24 cellular contexts compared by ENCODE assay signal in genomic region chr16:67233596-67233995, GRCh38. TPM values are rescaled to one million over a fixed set of nuclear protein-coding genes. Genes with fewer than 3 reads are reported as not detected.
A peak's percentile ranks its signal among the peaks of the same experiment; 100 is the strongest.
DNase-seq lines count a peak whose midpoint lies in the region; ATAC-seq, FAIRE-seq and TF ChIP-seq lines count a peak whose summit lies in the region.
"Had no signal": no experiment of that assay in that cellular context is flagged by ENCODE, and none has a peak within 500 bp of the region (broad histone marks: within the 10 kb centered on the region; RNA-seq: fewer than 3 reads in every experiment).

No MANE protein-coding gene starts in this region.

- TF ChIP-seq CTCF in heart left ventricle (IDR thresholded peaks at IDR 0.05) (no peak), kidney (IDR thresholded peaks at IDR 0.05; ENCODE audit: borderline replicate concordance, extremely low read depth, insufficient read depth) (no peak), spleen (IDR thresholded peaks at IDR 0.05 in 8 of 11, conservative IDR thresholded peaks at IDR 0.05 in 3 of 11) (no peak)

- TF ChIP-seq POLR2A in heart left ventricle (IDR thresholded peaks at IDR 0.05), result no peak
- TF ChIP-seq POLR2A in spleen (IDR thresholded peaks at IDR 0.05), result no peak

- peaks cover 0 to 100% (median 97%) of the 10 kb centered on the region in 9 donors for H3K36me3 ChIP-seq in heart left ventricle
- H3K36me3 ChIP-seq in kidney (ENCODE audit: control insufficient read depth in 1 of 2, insufficient read depth in 2 of 2, low read length in 2 of 2), result peaks cover 33 to 55% of the 10 kb centered on the region in 2 donors
- peaks cover 7 to 100% (median 96%) of the 10 kb centered on the region in 6 donors for H3K36me3 ChIP-seq in spleen

- H3K4me1 Mint-ChIP-seq in T-helper 17 cell, result peaks cover 17% of the 10 kb centered on the region
- H3K4me1 Mint-ChIP-seq: IgD-negative memory B cell had no signal

- 60 to 78% (median 75%) methylated on average over 5 to 7 of the region's 7 CpGs for WGBS in heart left ventricle, 4 donors
- 75 to 95% (median 84%) methylated on average over 7 of the region's 7 CpGs for WGBS in spleen, 5 donors

- peaks cover 4% of the 10 kb centered on the region for H3K36me3 Mint-ChIP-seq in T-helper 17 cell (ENCODE audit: low read depth)

- H3K9me3 ChIP-seq in heart left ventricle, result no peaks in the 10 kb centered on the region
- H3K9me3 ChIP-seq in T-helper 17 cell (ENCODE audit: control insufficient read depth, low read length, poor library complexity, severe bottlenecking), result no peaks in the 10 kb centered on the region
- no peaks in the 10 kb centered on the region for H3K9me3 ChIP-seq in kidney (ENCODE audit: control insufficient read depth in 1 of 2, low read length in 2 of 2)
- no peaks in the 10 kb centered on the region for H3K9me3 ChIP-seq in spleen
- H3K9me3 ChIP-seq: BE2C had no signal

- DNase-seq in heart left ventricle, result peak in 3 of 5 donors; percentile 18 to 28 (median 22)
- no peak for DNase-seq in left ventricle myocardium superior
- DNase-seq in T-helper 17 cell, result no peak
- peak; percentile 66 for DNase-seq in kidney
- peak; percentile 51 for DNase-seq in spleen
- DNase-seq in activated CD8-positive, alpha-beta memory T cell treated with anti-CD3 and anti-CD28 coated beads, Interleukin-2, amount 50 U/mL, for 4 hours, result no peak
- DNase-seq in DMS79 (lab: John Stamatoyannopoulos, UW), result no peak
- DNase-seq in left lobe of liver (ENCODE audit: low spot score), result no peak
- DNase-seq: ACHN; BE2C; C1 segment of cervical spinal cord; CD4-positive, CD25-positive, alpha-beta regulatory T cell; CD8-positive, alpha-beta memory T cell; COR-L47; DMS 273 treated with DMSO at 0.1 percent for 48 hours; DMS53; GDM1 had no signal

- no peak overlapping the region for H3K9ac ChIP-seq in kidney (ENCODE audit: low read length in 2 of 2)

- intact Hi-C loops in heart left ventricle (cut with DNase I) (loop anchor here in 1 of 10 donors (10.0 kb wide), 1 partner anchor 791 kb away; the partner anchor contains the start of genes DDX28 and DUS2), left ventricle myocardium superior (cut with micrococcal nuclease) (no loop called here), kidney (cut with DNase I) (no loop called here), spleen (cut with DNase I; ENCODE audit: low total_unique reads) (no loop called here)

- no peaks in the 10 kb centered on the region for H3K27me3 Mint-ChIP-seq in T-helper 17 cell
- H3K27me3 Mint-ChIP-seq: CD4-positive, CD25-positive, alpha-beta regulatory T cell; IgD-negative memory B cell had no signal

- H3K4me3 Mint-ChIP-seq in T-helper 17 cell, result peak overlapping the region; percentile 21
- H3K4me3 Mint-ChIP-seq: CD4-positive, CD25-positive, alpha-beta regulatory T cell; H9; IgD-negative memory B cell had no signal

- H3K4me3 ChIP-seq in heart left ventricle (no peak overlapping the region), kidney (ENCODE audit: low read length in 2 of 2) (no peak overlapping the region), spleen (no peak overlapping the region)

- H3K27me3 ChIP-seq in heart left ventricle, result no peaks in the 10 kb centered on the region
- H3K27me3 ChIP-seq in spleen (replicated peaks in 1 of 7), result no peaks in the 10 kb centered on the region
- H3K27me3 ChIP-seq: BE2C had no signal

- FAIRE-seq in kidney (lab: Jason Lieb, UNC), result no peak
- FAIRE-seq: A204.1, GM12892, GM18507, H1, HepG2 had no signal

- H3K27ac Mint-ChIP-seq in T-helper 17 cell, result no peak overlapping the region
- H3K27ac Mint-ChIP-seq: CD4-positive, CD25-positive, alpha-beta regulatory T cell; H9 had no signal

- H3K4me1 ChIP-seq in heart left ventricle (peaks cover 0 to under 1% (median 0%) of the 10 kb centered on the region in 12 donors), kidney (ENCODE audit: control insufficient read depth in 1 of 2, insufficient read depth in 1 of 2, low read depth in 1 of 2, low read length in 2 of 2) (no peaks in the 10 kb centered on the region), spleen (peaks cover 0 to 39% (median 9%) of the 10 kb centered on the region in 6 donors)

- ATAC-seq in heart left ventricle (no peak), left ventricle myocardium superior (no peak), T-helper 17 cell (no peak), left lobe of liver (no peak)

- H3K27ac ChIP-seq in heart left ventricle (no peak overlapping the region), kidney (ENCODE audit: low read depth in 2 of 2, low read length in 2 of 2) (no peak overlapping the region), spleen (no peak overlapping the region)

RNA-seq across cellular contexts. Expression of gene TMEM208, which starts 6.7 kb away (rescaled TPM):
- 10 to 100 TPM in 6 of 9 donors, 1 to 10 TPM in 3; 6.2 to 21.8 (median 11.9) TPM for total RNA-seq in heart left ventricle
- polyA plus RNA-seq in heart left ventricle, result 10 to 100 TPM; 49.5 to 79.7 TPM
- total RNA-seq in left ventricle myocardium superior, result 11.7 TPM
- 10 to 100 TPM; 27.9 to 28.2 TPM for total RNA-seq in T-helper 17 cell
- 47.1 TPM for total RNA-seq in kidney
- 145 TPM for polyA plus RNA-seq in kidney (ENCODE audit: insufficient read depth, low read depth, low replicate concordance)
- total RNA-seq in spleen, result 10 to 100 TPM; 28.1 to 39.0 (median 29.3) TPM
- 10 to 100 TPM; 54.5 to 68.7 (median 65.9) TPM for polyA plus RNA-seq in spleen
- 44.9 TPM for total RNA-seq in left lobe of liver

RNA-seq across cellular contexts. Expression of gene FHOD1, which starts 13.7 kb away (rescaled TPM):
- total RNA-seq in heart left ventricle (10 to 100 TPM in 8 of 9 donors, 1 to 10 TPM in 1; 9.6 to 30.3 (median 18.0) TPM), left ventricle myocardium superior (14.5 TPM), T-helper 17 cell (10 to 100 TPM; 45.1 to 48.6 TPM), kidney (30.4 TPM), spleen (100 to 1,000 TPM in 6 of 7 donors, 10 to 100 TPM in 1; 97.3 to 304 (median 145) TPM), left lobe of liver (5.9 TPM)
- polyA plus RNA-seq in heart left ventricle (10 to 100 TPM; 13.1 to 26.6 TPM), kidney (ENCODE audit: insufficient read depth, low read depth, low replicate concordance) (21.0 TPM), spleen (100 to 1,000 TPM in 2 of 3 donors, 10 to 100 TPM in 1; 45.6 to 193 (median 149) TPM)

RNA-seq across cellular contexts. Expression of gene SLC9A5, which starts 15.2 kb away (rescaled TPM):
- total RNA-seq in heart left ventricle (1 to 10 TPM in 6 of 9 donors, under 1 TPM in 3; 0.16 to 2.0 (median 1.3) TPM), left ventricle myocardium superior (1.2 TPM), T-helper 17 cell (1 to 10 TPM; 1.3 to 1.4 TPM), kidney (1.1 TPM), spleen (10 to 100 TPM in 5 of 7 donors, 1 to 10 TPM in 2; 8.1 to 26.8 (median 13.5) TPM), left lobe of liver (0.30 TPM)
- polyA plus RNA-seq in heart left ventricle (1 to 10 TPM in 1 of 2 donors, under 1 TPM in 1; 0.29 to 1.0 TPM), kidney (ENCODE audit: insufficient read depth, low read depth, low replicate concordance) (0.92 TPM), spleen (10 to 100 TPM in 2 of 3 donors, 1 to 10 TPM in 1; 6.0 to 34.1 (median 33.6) TPM)
- polyA plus RNA-seq: CD4-positive, CD25-positive, alpha-beta regulatory T cell; CD8-positive, alpha-beta memory T cell had no signal

RNA-seq across cellular contexts. Expression of gene ELMO3, which starts 34.7 kb away (rescaled TPM):
- total RNA-seq in heart left ventricle (1 to 10 TPM in 1 of 9 donors, under 1 TPM in 8; 0.32 to 1.8 (median 0.65) TPM), left ventricle myocardium superior (0.79 TPM), T-helper 17 cell (1 to 10 TPM; 2.4 TPM), kidney (24.2 TPM), spleen (1 to 10 TPM; 2.8 to 4.7 (median 4.0) TPM), left lobe of liver (5.2 TPM)
- polyA plus RNA-seq in heart left ventricle (under 1 TPM; 0.68 to 0.91 TPM), kidney (ENCODE audit: insufficient read depth, low read depth, low replicate concordance) (33.1 TPM), spleen (1 to 10 TPM; 4.2 to 8.7 (median 7.0) TPM)
- polyA plus RNA-seq: CD8-positive, alpha-beta memory T cell had no signal

RNA-seq across cellular contexts. Expression of gene E2F4, which starts 41.6 kb away (rescaled TPM):
- total RNA-seq in heart left ventricle, result 10 to 100 TPM; 25.2 to 71.3 (median 33.7) TPM
- 10 to 100 TPM; 29.3 to 41.4 TPM for polyA plus RNA-seq in heart left ventricle
- 35.7 TPM for total RNA-seq in left ventricle myocardium superior
- 10 to 100 TPM; 64.6 to 75.1 TPM for total RNA-seq in T-helper 17 cell
- 54.4 TPM for total RNA-seq in kidney
- 39.1 TPM for polyA plus RNA-seq in kidney (ENCODE audit: insufficient read depth, low read depth, low replicate concordance)
- 100 to 1,000 TPM in 3 of 7 donors, 10 to 100 TPM in 4; 68.0 to 134 (median 80.1) TPM for total RNA-seq in spleen
- polyA plus RNA-seq in spleen, result 10 to 100 TPM; 40.8 to 68.3 (median 47.8) TPM
- 19.0 TPM for total RNA-seq in left lobe of liver

Comparison
In these comparisons a context has a peak if more than half of its experiments do, and no peak if none do; other contexts are left out.
1. DNase-seq: peak in heart left ventricle (3 of 5), kidney (single experiment) and spleen (single experiment); none in left ventricle myocardium superior (single experiment), T-helper 17 cell (0 of 3), activated CD8-positive, alpha-beta memory T cell treated with anti-CD3 and anti-CD28 coated beads, Interleukin-2, amount 50 U/mL, for 4 hours (single experiment), DMS79 (single experiment) and left lobe of liver (single experiment).